ENCODE assay signal across 29 cellular contexts in the genomic region with DNA sequence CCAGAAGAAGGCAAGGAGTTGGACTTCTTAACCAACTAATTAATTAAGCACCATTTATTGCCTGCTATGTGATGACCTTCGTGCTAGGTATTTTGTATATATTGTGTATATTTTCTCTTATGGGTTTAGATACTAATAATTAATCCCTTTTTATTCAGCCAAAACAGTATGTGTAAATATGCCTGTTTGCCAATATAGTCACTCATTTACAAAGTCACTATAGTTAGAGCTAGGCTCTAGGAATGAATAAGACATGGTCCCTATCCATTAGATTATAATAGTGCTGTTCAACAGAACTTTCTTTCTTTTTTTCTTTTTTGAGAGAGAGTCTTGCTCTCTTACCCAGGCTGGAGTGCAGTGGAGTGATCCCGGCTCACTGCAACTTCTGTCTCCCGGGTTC.
"Had no signal": no experiment of that assay in that cellular context is flagged by ENCODE, and none has a peak within 500 bp of the region (broad histone marks: within the 10 kb centered on the region; RNA-seq: fewer than 3 reads in every experiment).

No MANE protein-coding gene starts in this region.

- H3K27ac Mint-ChIP-seq: stimulated activated effector memory CD8-positive, alpha-beta T cell treated with anti-CD3 and anti-CD28 coated beads, Interleukin-12 subunit alpha, Interleukin-12 subunit beta, amount 100 ng/mL, for 72 hours; stimulated activated memory B cell treated with anti-CD40 and anti-IgM and Interleukin-4, amounts not matched to agents 10 μg/mL and 1 μg/mL and 100 μg/mL, for 72 hours; stimulated activated naive B cell treated with anti-CD40 and anti-IgM and Interleukin-4, amounts not matched to agents 10 μg/mL and 1 μg/mL and 100 μg/mL, for 72 hours; stimulated activated naive CD8-positive, alpha-beta T cell treated with anti-CD3 and anti-CD28 coated beads, Interleukin-15, amount 100 ng/mL, for 72 hours; stimulated activated naive CD8-positive, alpha-beta T cell treated with anti-CD3 and anti-CD28 coated beads, Interleukin-15, Interleukin-2, amounts not matched to agents 100 ng/mL and 50 ng/mL, for 24 hours; type B pancreatic cell had no signal

- H3K9me3 Mint-ChIP-seq: stimulated activated effector memory CD8-positive, alpha-beta T cell treated with anti-CD3 and anti-CD28 coated beads, Interleukin-12 subunit alpha, Interleukin-12 subunit beta, amount 100 ng/mL, for 72 hours; stimulated activated memory B cell treated with anti-CD40 and anti-IgM and Interleukin-4, amounts not matched to agents 10 μg/mL and 1 μg/mL and 100 μg/mL, for 72 hours; stimulated activated naive B cell treated with anti-CD40 and anti-IgM and Interleukin-4, amounts not matched to agents 10 μg/mL and 1 μg/mL and 100 μg/mL, for 72 hours; stimulated activated naive CD8-positive, alpha-beta T cell treated with anti-CD3 and anti-CD28 coated beads, Interleukin-15, amount 100 ng/mL, for 72 hours had no signal

- DNase-seq: stimulated activated CD4-positive, alpha-beta T cell treated with anti-CD3 and anti-CD28 coated beads, Interleukin-2, amount 100 ng/mL, for 48 hours; stimulated activated CD4-positive, alpha-beta T cell treated with anti-CD3 and anti-CD28 coated beads, Interleukin-4, amount 100 ng/mL, for 1 hour; stimulated activated CD4-positive, alpha-beta T cell treated with anti-CD3 and anti-CD28 coated beads, Interleukin-4, amount 100 ng/mL, for 24 hours; stimulated activated CD4-positive, alpha-beta T cell treated with anti-CD3 and anti-CD28 coated beads, Interleukin-4, amount 100 ng/mL, for 4 hours; stimulated activated CD8-positive, alpha-beta memory T cell treated with anti-CD3 and anti-CD28 coated beads, Interleukin-4, amount 100 ng/mL, for 48 hours; stimulated activated naive B cell treated with anti-CD40 and anti-IgM and Interleukin-4, amounts not matched to agents 10 μg/mL and 1 μg/mL and 100 μg/mL, for 72 hours; stimulated activated naive CD4-positive, alpha-beta T cell; stimulated activated naive CD4-positive, alpha-beta T cell treated with Interleukin-2 at 50 U/mL for 16 hours; stimulated activated naive CD8-positive, alpha-beta T cell treated with anti-CD3 and anti-CD28 coated beads, Interleukin-15, amount 100 ng/mL, for 72 hours; stimulated activated naive CD8-positive, alpha-beta T cell treated with anti-CD3 and anti-CD28 coated beads, Interleukin-15, Interleukin-2, amounts not matched to agents 100 U/mL and 50 U/mL, for 24 hours; stomach; substantia nigra; testis; thyroid gland; tibial artery; transverse colon; trophoblast cell; upper lobe of left lung; upper lobe of right lung; uterus had no signal

- H3K4me1 Mint-ChIP-seq: stimulated activated effector memory CD8-positive, alpha-beta T cell treated with anti-CD3 and anti-CD28 coated beads, Interleukin-12 subunit alpha, Interleukin-12 subunit beta, amount 100 ng/mL, for 72 hours; stimulated activated memory B cell treated with anti-CD40 and anti-IgM and Interleukin-4, amounts not matched to agents 10 μg/mL and 1 μg/mL and 100 μg/mL, for 72 hours; stimulated activated naive B cell treated with anti-CD40 and anti-IgM and Interleukin-4, amounts not matched to agents 10 μg/mL and 1 μg/mL and 100 μg/mL, for 72 hours; stimulated activated naive CD8-positive, alpha-beta T cell treated with anti-CD3 and anti-CD28 coated beads, Interleukin-15, amount 100 ng/mL, for 72 hours had no signal

- H3K36me3 Mint-ChIP-seq: stimulated activated effector memory CD8-positive, alpha-beta T cell treated with anti-CD3 and anti-CD28 coated beads, Interleukin-12 subunit alpha, Interleukin-12 subunit beta, amount 100 ng/mL, for 72 hours; stimulated activated memory B cell treated with anti-CD40 and anti-IgM and Interleukin-4, amounts not matched to agents 10 μg/mL and 1 μg/mL and 100 μg/mL, for 72 hours; stimulated activated naive B cell treated with anti-CD40 and anti-IgM and Interleukin-4, amounts not matched to agents 10 μg/mL and 1 μg/mL and 100 μg/mL, for 72 hours; type B pancreatic cell had no signal

- H3K36me3 ChIP-seq: stomach, suprapubic skin, thoracic aorta, thyroid gland, tibial artery, tibial nerve, transverse colon, upper lobe of left lung, upper lobe of right lung, uterus, vagina had no signal

- H3K9me3 ChIP-seq: stomach, suprapubic skin, testis, thoracic aorta, thyroid gland, tibial artery, tibial nerve, transverse colon, upper lobe of left lung, upper lobe of right lung, uterus, vagina had no signal

- H3K27ac ChIP-seq: stomach, suprapubic skin, testis, thyroid gland, tibial artery, tibial nerve, transverse colon, upper lobe of left lung, upper lobe of right lung, uterus, vagina had no signal

- H3K4me1 ChIP-seq: stomach, suprapubic skin, testis, thyroid gland, tibial nerve, upper lobe of left lung, upper lobe of right lung, uterus, vagina had no signal

- ATAC-seq: stimulated activated effector memory CD8-positive, alpha-beta T cell treated with anti-CD3 and anti-CD28 coated beads, Interleukin-12 subunit alpha, Interleukin-12 subunit beta, amount 100 ng/mL, for 72 hours; stimulated activated memory B cell treated with anti-CD40 and anti-IgM and Interleukin-4, amounts not matched to agents 10 μg/mL and 1 μg/mL and 100 μg/mL, for 72 hours; stimulated activated naive B cell treated with anti-CD40 and anti-IgM and Interleukin-4, amounts not matched to agents 10 μg/mL and 1 μg/mL and 100 μg/mL, for 72 hours; stimulated activated naive CD8-positive, alpha-beta T cell treated with anti-CD3 and anti-CD28 coated beads, Interleukin-15, amount 100 ng/mL, for 72 hours; stimulated activated naive CD8-positive, alpha-beta T cell treated with anti-CD3 and anti-CD28 coated beads, Interleukin-15, Interleukin-2, amounts not matched to agents 100 U/mL and 50 U/mL, for 24 hours; upper lobe of right lung had no signal

- FAIRE-seq: urothelium cell line had no signal

- H3K27me3 ChIP-seq: stomach, suprapubic skin, testis, thyroid gland, tibial artery, tibial nerve, transverse colon, upper lobe of left lung, upper lobe of right lung, uterus, vagina had no signal

- H3K4me3 Mint-ChIP-seq: stimulated activated effector memory CD8-positive, alpha-beta T cell treated with anti-CD3 and anti-CD28 coated beads, Interleukin-12 subunit alpha, Interleukin-12 subunit beta, amount 100 ng/mL, for 72 hours; stimulated activated memory B cell treated with anti-CD40 and anti-IgM and Interleukin-4, amounts not matched to agents 10 μg/mL and 1 μg/mL and 100 μg/mL, for 72 hours; stimulated activated naive B cell treated with anti-CD40 and anti-IgM and Interleukin-4, amounts not matched to agents 10 μg/mL and 1 μg/mL and 100 μg/mL, for 72 hours; stimulated activated naive CD8-positive, alpha-beta T cell treated with anti-CD3 and anti-CD28 coated beads, Interleukin-15, amount 100 ng/mL, for 72 hours; stimulated activated naive CD8-positive, alpha-beta T cell treated with anti-CD3 and anti-CD28 coated beads, Interleukin-15, Interleukin-2, amounts not matched to agents 100 ng/mL and 50 ng/mL, for 24 hours; type B pancreatic cell had no signal

- H3K4me3 ChIP-seq: stomach, suprapubic skin, testis, thoracic aorta, thyroid gland, tibial artery, tibial nerve, transverse colon, upper lobe of left lung, upper lobe of right lung, uterus, vagina had no signal
